Comparison of ENCODE assay signal across 12 cellular contexts in genomic region chr2:134758632-134759031, GRCh38. TPM values are rescaled to one million over a fixed set of nuclear protein-coding genes. Genes with fewer than 3 reads are reported as not detected.
A peak's percentile ranks its signal among the peaks of the same experiment; 100 is the strongest.
DNase-seq lines count a peak whose midpoint lies in the region; ATAC-seq, FAIRE-seq and TF ChIP-seq lines count a peak whose summit lies in the region.
"Had no signal": no experiment of that assay in that cellular context is flagged by ENCODE, and none has a peak within 500 bp of the region (broad histone marks: within the 10 kb centered on the region; RNA-seq: fewer than 3 reads in every experiment).

No MANE protein-coding gene starts in this region.

- H3K9ac ChIP-seq in kidney (ENCODE audit: low read length in 2 of 2) = no peak overlapping the region
- H3K9ac ChIP-seq: BLaER1 had no signal

- H3K4me3 Mint-ChIP-seq in activated T-helper 2 cell treated with anti-CD3 and anti-CD28 coated beads, Interferon-gamma antibody, Interleukin-2, Interleukin-4, amounts not matched to agents 10 μg/mL and 5 μg/mL and 100 μg/mL, durations not matched to agents 14 hours and 24 hours and 36 hours (ENCODE audit: low read depth) = no peak overlapping the region
- H3K4me3 Mint-ChIP-seq: nephron had no signal

- H3K27me3 Mint-ChIP-seq in activated T-helper 2 cell treated with anti-CD3 and anti-CD28 coated beads, Interferon-gamma antibody, Interleukin-2, Interleukin-4, amounts not matched to agents 10 μg/mL and 5 μg/mL and 100 μg/mL, durations not matched to agents 14 hours and 24 hours and 36 hours (ENCODE audit: low read depth) = peaks cover 21% of the 10 kb centered on the region

- no peak overlapping the region for H3K27ac Mint-ChIP-seq in activated T-helper 2 cell treated with anti-CD3 and anti-CD28 coated beads, Interferon-gamma antibody, Interleukin-2, Interleukin-4, amounts not matched to agents 10 μg/mL and 5 μg/mL and 100 μg/mL, durations not matched to agents 14 hours and 24 hours and 36 hours
- H3K27ac Mint-ChIP-seq: nephron had no signal

- H3K4me3 ChIP-seq in GM12865 (ENCODE audit: low read depth, low read length) = no peak overlapping the region
- H3K4me3 ChIP-seq in kidney (ENCODE audit: low read length in 2 of 2) = no peak overlapping the region
- no peak overlapping the region for H3K4me3 ChIP-seq in thyroid gland (replicated peaks in 1 of 3)
- H3K4me3 ChIP-seq: BLaER1, hepatocyte had no signal

- ATAC-seq in GM19468 (IDR thresholded peaks at IDR 0.05; ENCODE audit: extremely low read depth, unreplicated experiment) (peak; percentile 80), HG03097 (IDR thresholded peaks at IDR 0.05; ENCODE audit: low FRiP score, unreplicated experiment) (peak; percentile 89)

- no peak for TF ChIP-seq POLR2A in thyroid gland (IDR thresholded peaks at IDR 0.05)

- H3K9me3 Mint-ChIP-seq in activated T-helper 2 cell treated with anti-CD3 and anti-CD28 coated beads, Interferon-gamma antibody, Interleukin-2, Interleukin-4, amounts not matched to agents 10 μg/mL and 5 μg/mL and 100 μg/mL, durations not matched to agents 14 hours and 24 hours and 36 hours = no peaks in the 10 kb centered on the region

- no peak for TF ChIP-seq CTCF in GM12865 (IDR thresholded peaks at IDR 0.05; ENCODE audit: insufficient read depth, low read depth, low read length, missing control alignments)
- no peak for TF ChIP-seq CTCF in kidney (IDR thresholded peaks at IDR 0.05; ENCODE audit: borderline replicate concordance, extremely low read depth, insufficient read depth)
- TF ChIP-seq CTCF in thyroid gland (IDR thresholded peaks at IDR 0.05) = no peak

- WGBS in thyroid gland, 2 donors = 78 to 79% methylated on average over 1 of the region's 1 CpG

- H3K27me3 ChIP-seq in thyroid gland = no peaks in the 10 kb centered on the region
- H3K27me3 ChIP-seq: BLaER1, hepatocyte had no signal

- DNase-seq in GM12865 (ENCODE audit: low read depth) = peak; percentile 21
- DNase-seq in OCI-M1 (lab: John Stamatoyannopoulos, UW) = peak; percentile 43
- no peak for DNase-seq in kidney
- no peak for DNase-seq in activated T-helper 2 cell treated with anti-CD3 and anti-CD28 coated beads, Interferon-gamma antibody, Interleukin-2, Interleukin-4, amounts not matched to agents 10 μg/mL and 5 μg/mL and 100 μg/mL, durations not matched to agents 14 hours and 24 hours and 36 hours (ENCODE audit: low spot score)
- no peak for DNase-seq in NCI-H1436 treated with DMSO at 0.1 percent for 48 hours (lab: John Stamatoyannopoulos, UW)
- no peak for DNase-seq in thyroid gland
- DNase-seq: NCI-H1417 treated with DMSO at 0.1 percent for 48 hours had no signal

- intact Hi-C loops in kidney (cut with DNase I) = no loop called here
- intact Hi-C loops in activated T-helper 2 cell treated with anti-CD3 and anti-CD28 coated beads, Interferon-gamma antibody, Interleukin-2, Interleukin-4, amounts not matched to agents 10 μg/mL and 5 μg/mL and 100 μg/mL, durations not matched to agents 14 hours and 24 hours and 36 hours (cut with micrococcal nuclease) = no loop called here
- intact Hi-C loops in thyroid gland (cut with DNase I) = no loop called here

- FAIRE-seq in kidney (lab: Jason Lieb, UNC) = no peak

- no peaks in the 10 kb centered on the region for H3K9me3 ChIP-seq in kidney (ENCODE audit: control insufficient read depth in 1 of 2, low read length in 2 of 2)
- no peaks in the 10 kb centered on the region for H3K9me3 ChIP-seq in thyroid gland
- H3K9me3 ChIP-seq: BLaER1 had no signal

- H3K4me1 ChIP-seq in kidney (ENCODE audit: control insufficient read depth in 1 of 2, insufficient read depth in 1 of 2, low read depth in 1 of 2, low read length in 2 of 2) (no peaks in the 10 kb centered on the region), thyroid gland (no peaks in the 10 kb centered on the region)

- H3K27ac ChIP-seq in kidney (ENCODE audit: low read depth in 2 of 2, low read length in 2 of 2) (no peak overlapping the region), thyroid gland (no peak overlapping the region)
- H3K27ac ChIP-seq: BLaER1, hepatocyte had no signal

- no peaks in the 10 kb centered on the region for H3K36me3 ChIP-seq in kidney (ENCODE audit: control insufficient read depth in 1 of 2, insufficient read depth in 2 of 2, low read length in 2 of 2)
- H3K36me3 ChIP-seq in thyroid gland = no peaks in the 10 kb centered on the region
- H3K36me3 ChIP-seq: BLaER1 had no signal

- no peaks in the 10 kb centered on the region for H3K4me1 Mint-ChIP-seq in activated T-helper 2 cell treated with anti-CD3 and anti-CD28 coated beads, Interferon-gamma antibody, Interleukin-2, Interleukin-4, amounts not matched to agents 10 μg/mL and 5 μg/mL and 100 μg/mL, durations not matched to agents 14 hours and 24 hours and 36 hours (ENCODE audit: low read depth)
- H3K4me1 Mint-ChIP-seq: nephron had no signal

- H3K36me3 Mint-ChIP-seq in activated T-helper 2 cell treated with anti-CD3 and anti-CD28 coated beads, Interferon-gamma antibody, Interleukin-2, Interleukin-4, amounts not matched to agents 10 μg/mL and 5 μg/mL and 100 μg/mL, durations not matched to agents 14 hours and 24 hours and 36 hours (ENCODE audit: low read depth) = no peaks in the 10 kb centered on the region

RNA-seq across cellular contexts. Expression of gene TMEM163, which starts 39.8 kb away (rescaled TPM):
- total RNA-seq in kidney (5.9 TPM), thyroid gland (1 to 10 TPM in 2 of 4 donors, under 1 TPM in 2; 0.27 to 4.7 (median 1.1) TPM)
- polyA plus RNA-seq in kidney (ENCODE audit: insufficient read depth, low read depth, low replicate concordance) = 2.6 TPM
- total RNA-seq in activated T-helper 2 cell treated with anti-CD3 and anti-CD28 coated beads, Interferon-gamma antibody, Interleukin-2, Interleukin-4, amounts not matched to agents 10 μg/mL and 5 μg/mL and 100 μg/mL, durations not matched to agents 14 hours and 24 hours and 36 hours = 0.09 and 0.27 TPM in 2 replicates

Comparison
In these comparisons a context has a peak if more than half of its experiments do, and no peak if none do; other contexts are left out.
1. DNase-seq: peak in GM12865 (single experiment) and OCI-M1 (single experiment); none in kidney (single experiment), activated T-helper 2 cell treated with anti-CD3 and anti-CD28 coated beads, Interferon-gamma antibody, Interleukin-2, Interleukin-4, amounts not matched to agents 10 μg/mL and 5 μg/mL and 100 μg/mL, durations not matched to agents 14 hours and 24 hours and 36 hours (single experiment), NCI-H1436 treated with DMSO at 0.1 percent for 48 hours (single experiment) and thyroid gland (0 of 2).